In the genomic region with DNA sequence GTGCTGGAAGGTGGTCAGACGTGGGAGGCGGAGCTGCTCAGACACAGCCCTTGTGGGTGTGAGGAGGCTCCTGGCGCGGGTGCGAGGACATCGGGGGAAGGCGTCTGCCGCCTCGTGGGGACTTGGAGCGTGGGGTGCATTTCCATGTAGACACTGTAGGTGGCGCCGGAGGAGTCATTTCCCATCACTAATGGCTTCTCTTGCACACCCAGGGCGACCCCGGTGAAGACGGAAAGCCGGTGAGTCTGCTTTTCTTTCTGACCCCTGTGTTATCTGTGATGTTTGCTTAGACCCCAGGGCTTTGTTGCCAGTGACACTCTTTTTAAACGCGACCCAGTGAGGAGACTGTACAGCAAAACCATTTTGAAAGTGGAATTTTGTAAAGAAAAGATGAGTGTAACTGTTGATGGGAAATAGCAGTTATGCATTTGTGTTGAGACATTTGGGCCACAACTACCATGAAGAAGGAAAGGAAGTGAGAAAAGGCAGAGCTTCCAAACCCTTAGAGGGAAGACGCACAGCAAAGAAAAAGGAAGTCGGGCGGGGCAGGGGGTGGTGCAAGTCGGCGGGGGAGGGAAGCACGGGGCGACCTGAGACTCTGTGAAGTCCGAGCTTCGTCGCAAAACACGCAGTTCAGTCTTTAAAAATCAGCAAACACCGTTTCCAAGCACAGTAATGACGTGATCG, we compare ENCODE assay signal across 8 cellular contexts.
DNase-seq lines count a peak whose midpoint lies in the region; ATAC-seq and TF ChIP-seq lines count a peak whose summit lies in the region.

No MANE protein-coding gene starts in this region.

- DNase-seq in Ammon's horn (ENCODE audit: low spot score), result peak; percentile 84
- DNase-seq in HUDEP-2 (lab: John Stamatoyannopoulos, UW; ENCODE audit: unreplicated experiment in 76 of 76), result peak in 46 of 76 experiments; percentile 7 to 63 (median 32)
- peak; percentile 9 for DNase-seq in RWPE1 (ENCODE audit: low spot score)
- DNase-seq in activated effector memory CD4-positive, alpha-beta T cell treated with Interleukin-2 at 50 U/mL for 16 hours, result peak; percentile 69
- DNase-seq in foreskin keratinocyte, result no peak
- DNase-seq in nucleus accumbens (lab: John Stamatoyannopoulos, UW), result peak in 41 of 56 donors; percentile 10 to 84 (median 42)
- DNase-seq in substantia nigra (lab: John Stamatoyannopoulos, UW), result peak in 37 of 49 donors; percentile 11 to 75 (median 54)

- CTCF ChIA-PET in RWPE1 (lab: Yijun Ruan, JAX), result interaction anchor here (0.7 kb wide), 1 partner anchor 11 kb away, joined by 3 read pairs; no protein-coding TSS in a partner anchor

- TF ChIP-seq CTCF in RWPE1 (conservative IDR thresholded peaks at IDR 0.05; ENCODE audit: low read depth) (peak; percentile 67), foreskin keratinocyte (conservative IDR thresholded peaks at IDR 0.05) (peak; percentile 74)

- H3K4me1 ChIP-seq in foreskin keratinocyte, result no peaks in the 10 kb centered on the region

- POLR2A ChIA-PET in RWPE1 (lab: Yijun Ruan, JAX; ENCODE audit: low non-redundant PET), result no interaction called here

- ATAC-seq in foreskin keratinocyte (peak; percentile 24), HG02938 (IDR thresholded peaks at IDR 0.05; ENCODE audit: unreplicated experiment) (no peak)

- H3K27me3 ChIP-seq in foreskin keratinocyte, result no peaks in the 10 kb centered on the region

- H3K27ac ChIP-seq in RWPE1, result 0 out of 2 replicates have a peak overlapping the region, but pooled peaks have one; percentile 5
- H3K27ac ChIP-seq in foreskin keratinocyte, result no peak overlapping the region
- H3K27ac ChIP-seq in substantia nigra (ENCODE audit: low read depth, low read length, poor library complexity, severe bottlenecking), result peak overlapping the region; percentile 74

Comparison
In these comparisons a context has a peak if more than half of its experiments do, and no peak if none do; other contexts are left out.
1. DNase-seq: peak in Ammon's horn (single experiment), HUDEP-2 (46 of 76), RWPE1 (single experiment), activated effector memory CD4-positive, alpha-beta T cell treated with Interleukin-2 at 50 U/mL for 16 hours (single experiment), nucleus accumbens (41 of 56) and substantia nigra (37 of 49); none in foreskin keratinocyte (0 of 2).